Comparison of ENCODE assay signal across 24 cellular contexts in the genomic region with DNA sequence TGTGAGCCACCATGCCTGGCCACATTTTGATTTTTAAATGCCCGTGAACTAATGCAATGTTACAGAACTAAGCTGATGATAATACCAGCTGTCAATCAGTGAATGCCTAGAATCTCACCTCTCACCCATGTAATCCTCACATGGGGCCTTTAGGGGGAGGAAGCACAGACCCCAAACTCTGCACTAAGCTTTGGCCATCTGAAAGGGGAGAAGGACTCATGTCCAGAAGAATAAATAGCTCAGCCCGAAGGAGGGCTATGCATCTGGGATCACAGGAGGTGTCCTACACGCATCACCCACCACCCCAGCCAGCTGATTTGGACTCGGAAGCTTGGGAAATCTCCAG.
"Had no signal": no experiment of that assay in that cellular context is flagged by ENCODE, and none has a peak within 500 bp of the region (broad histone marks: within the 10 kb centered on the region; RNA-seq: fewer than 3 reads in every experiment).

No MANE protein-coding gene starts in this region.

- H3K4me3 ChIP-seq: body of pancreas, colonic mucosa, dorsolateral prefrontal cortex, gastroesophageal sphincter, hepatocyte, vagina had no signal

- H3K27me3 Mint-ChIP-seq: activated CD4-positive, alpha-beta T cell treated with anti-CD3 and anti-CD28 coated beads for 36 hours; activated naive CD8-positive, alpha-beta T cell; naive thymus-derived CD8-positive, alpha-beta T cell; stimulated activated naive CD8-positive, alpha-beta T cell treated with anti-CD3 and anti-CD28 coated beads, Interleukin-15, amount 100 ng/mL, for 72 hours; type B pancreatic cell had no signal

- H3K4me2 ChIP-seq: hepatocyte had no signal

- H3K27ac Mint-ChIP-seq: activated CD4-positive, alpha-beta T cell treated with anti-CD3 and anti-CD28 coated beads for 36 hours; activated naive CD8-positive, alpha-beta T cell; type B pancreatic cell had no signal

- H3K9me3 ChIP-seq: body of pancreas, colonic mucosa, gastroesophageal sphincter, spleen, vagina had no signal

- H2AFZ ChIP-seq: hepatocyte had no signal

- H3K27ac ChIP-seq: colonic mucosa, gastroesophageal sphincter, hepatocyte, vagina had no signal

- H3K79me2 ChIP-seq: hepatocyte had no signal

- H3K9me3 Mint-ChIP-seq: naive thymus-derived CD8-positive, alpha-beta T cell; stimulated activated naive CD8-positive, alpha-beta T cell treated with anti-CD3 and anti-CD28 coated beads, Interleukin-15, amount 100 ng/mL, for 72 hours; type B pancreatic cell had no signal

- H3K4me1 ChIP-seq: colonic mucosa, vagina had no signal

- ATAC-seq: activated CD4-positive, alpha-beta T cell treated with anti-CD3 and anti-CD28 coated beads for 36 hours; body of pancreas; gastroesophageal sphincter; left colon; naive thymus-derived CD8-positive, alpha-beta T cell; stimulated activated naive CD8-positive, alpha-beta T cell treated with anti-CD3 and anti-CD28 coated beads, Interleukin-15, amount 100 ng/mL, for 72 hours had no signal

- DNase-seq: activated CD4-positive, alpha-beta T cell treated with anti-CD3 and anti-CD28 coated beads for 36 hours; activated CD4-positive, alpha-beta T cell treated with anti-CD3 and anti-CD28 coated beads, Interleukin-2, amount 50 U/mL, for 4 hours; activated CD4-positive, CD25-positive, alpha-beta regulatory T cell; activated CD8-positive, alpha-beta memory T cell treated with anti-CD3 and anti-CD28 coated beads for 24 hours; activated effector memory CD4-positive, alpha-beta T cell treated with Interleukin-2 at 50 U/mL for 16 hours; activated naive CD4-positive, alpha-beta T cell treated with Interleukin-2 at 50 U/mL for 16 hours; anterior cingulate cortex; body of pancreas; cerebellar nuclear complex; colonic mucosa; dorsolateral prefrontal cortex; effector memory CD4-positive, alpha-beta T cell; kidney; left colon; naive thymus-derived CD8-positive, alpha-beta T cell; right cardiac atrium; spleen; stimulated activated naive CD8-positive, alpha-beta T cell treated with anti-CD3 and anti-CD28 coated beads, Interleukin-15, amount 100 ng/mL, for 72 hours; substantia nigra had no signal

- H3K27me3 ChIP-seq: body of pancreas, colonic mucosa, dorsolateral prefrontal cortex, gastroesophageal sphincter, hepatocyte, spleen, vagina had no signal

- H3K4me3 Mint-ChIP-seq: activated CD4-positive, alpha-beta T cell treated with anti-CD3 and anti-CD28 coated beads for 36 hours; activated naive CD8-positive, alpha-beta T cell; stimulated activated naive CD8-positive, alpha-beta T cell treated with anti-CD3 and anti-CD28 coated beads, Interleukin-15, amount 100 ng/mL, for 72 hours; type B pancreatic cell had no signal
